30 cellular contexts compared by ENCODE assay signal in the genomic region with DNA sequence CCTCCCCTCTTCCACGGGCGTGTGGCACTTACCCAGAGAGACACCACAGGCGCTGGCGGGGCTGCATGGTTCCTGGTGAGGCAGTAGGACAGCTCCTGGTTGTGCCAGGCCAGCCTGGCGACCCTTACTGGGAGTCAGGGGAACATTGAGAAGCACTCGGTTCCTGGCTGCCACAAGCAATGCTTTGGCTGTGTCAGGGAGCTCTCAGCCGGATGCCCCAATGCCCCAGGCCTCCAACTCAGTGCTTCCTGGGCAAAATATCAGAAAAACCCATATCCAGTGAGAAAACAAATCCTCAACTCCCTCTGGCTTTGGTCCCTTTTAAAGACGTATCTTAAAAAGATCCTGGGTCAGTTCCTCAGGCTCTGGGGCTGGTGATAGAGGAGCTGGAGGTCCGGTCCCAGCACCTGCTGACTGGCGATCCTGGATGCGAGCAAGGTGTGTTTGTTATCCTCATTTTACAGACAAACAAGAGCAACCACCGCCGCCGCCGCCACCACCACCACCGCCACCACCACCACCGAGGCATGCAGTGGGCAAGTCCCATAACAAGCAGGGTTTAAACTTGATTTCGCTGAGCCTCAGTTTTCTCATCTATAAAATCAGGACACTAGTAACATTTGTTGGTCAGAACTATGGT. TPM values are rescaled to one million over a fixed set of nuclear protein-coding genes. Genes with fewer than 3 reads are reported as not detected.
DNase-seq lines count a peak whose midpoint lies in the region; ATAC-seq and TF ChIP-seq lines count a peak whose summit lies in the region.
"Had no signal": no experiment of that assay in that cellular context is flagged by ENCODE, and none has a peak within 500 bp of the region (broad histone marks: within the 10 kb centered on the region; RNA-seq: fewer than 3 reads in every experiment).

No MANE protein-coding gene starts in this region.

- no peaks in the 10 kb centered on the region for H3K36me3 ChIP-seq in mesendoderm (ENCODE audit: control insufficient read depth, insufficient read depth, low read length)
- H3K36me3 ChIP-seq in spleen: no peaks in the 10 kb centered on the region
- H3K36me3 ChIP-seq: BE2C had no signal

- H3K27me3 ChIP-seq in mesendoderm (ENCODE audit: insufficient read depth, low read length, poor library complexity) (peaks cover 78% of the 10 kb centered on the region), spleen (replicated peaks in 1 of 7) (peaks cover 12 to 100% (median 77%) of the 10 kb centered on the region in 7 donors)

- no peak overlapping the region for H3K56ac ChIP-seq in mesendoderm (ENCODE audit: low read length)

- no peak for TF ChIP-seq POLR2A in spleen (IDR thresholded peaks at IDR 0.05)

- DNase-seq in Right ventricle myocardium superior (peak; percentile 67), cardiac septum (ENCODE audit: low spot score) (no peak), left ventricle myocardium superior (peak; percentile 72), mesendoderm (no peak), spleen (peak; percentile 71), pons (ENCODE audit: low spot score) (no peak), DMS153 (lab: John Stamatoyannopoulos, UW) (no peak)
- DNase-seq: 8988T, ACHN, BE2C, DMS53, GM23248, HCEC 1CT, MM.1S, NCI-H1048, NCI-H1417, NCI-H1694 treated with DMSO at 0.1 percent for 48 hours, NCI-H2081, NCI-H2227 treated with DMSO at 0.1 percent for 48 hours, NCI-H526 treated with DMSO at 0.1 percent for 48 hours, RPMI8226, SHP77 treated with DMSO at 0.1 percent for 48 hours had no signal

- H3K79me2 ChIP-seq in mesendoderm (ENCODE audit: control insufficient read depth, insufficient read depth, low read length): no peaks in the 10 kb centered on the region

- H3K4me2 ChIP-seq in mesendoderm (ENCODE audit: low read length): no peak overlapping the region
- H3K4me2 ChIP-seq: KMS-11 had no signal

- H3K4me1 ChIP-seq in mesendoderm (ENCODE audit: control insufficient read depth, low read depth, low read length) (no peaks in the 10 kb centered on the region), spleen (peaks cover 3 to 58% (median 37%) of the 10 kb centered on the region in 6 donors)
- H3K4me1 ChIP-seq: BE2C had no signal

- no peak for TF ChIP-seq CTCF in spleen (IDR thresholded peaks at IDR 0.05 in 8 of 11, conservative IDR thresholded peaks at IDR 0.05 in 3 of 11)

- no peak overlapping the region for H3K4me3 ChIP-seq in mesendoderm (ENCODE audit: low read length)
- H3K4me3 ChIP-seq in spleen: peak overlapping the region in 6 of 8 donors; percentile 8 to 66 (median 36)
- H3K4me3 ChIP-seq: GM23248, SK-N-MC had no signal

- H2BK5ac ChIP-seq in mesendoderm (ENCODE audit: low read length): no peak overlapping the region

- no peak overlapping the region for H3K27ac ChIP-seq in mesendoderm (ENCODE audit: low read depth, low read length)
- H3K27ac ChIP-seq in spleen: peak overlapping the region; percentile 13 to 84 (median 74)
- H3K27ac ChIP-seq: GM23248, HL-60, KMS-11, SK-N-MC had no signal

- H3K18ac ChIP-seq in mesendoderm (ENCODE audit: low read length): no peak overlapping the region

- no peaks in the 10 kb centered on the region for H3K79me1 ChIP-seq in mesendoderm (ENCODE audit: low read length)

- no peak overlapping the region for H3K4ac ChIP-seq in mesendoderm (ENCODE audit: low read depth, low read length)

- intact Hi-C loops in Right ventricle myocardium superior (cut with DNase I): loop anchor here (2.0 to 10.0 kb wide), 2 partner anchors 50 to 66 kb away; no protein-coding TSS in a partner anchor
- intact Hi-C loops in cardiac septum (cut with DNase I): no loop called here
- intact Hi-C loops in left ventricle myocardium superior (cut with micrococcal nuclease): no loop called here
- intact Hi-C loops in spleen (cut with DNase I; ENCODE audit: low total_unique reads): no loop called here

- H3K23ac ChIP-seq in mesendoderm (ENCODE audit: low read length): peak overlapping the region; percentile 81

- H2BK120ac ChIP-seq in mesendoderm (ENCODE audit: low read depth, low read length): no peak overlapping the region

- H2BK15ac ChIP-seq in mesendoderm (replicated peaks; ENCODE audit: low read depth): no peak overlapping the region

- no peak for ATAC-seq in Right ventricle myocardium superior (ENCODE audit: poor library complexity)
- no peak for ATAC-seq in left ventricle myocardium superior
- no peak for ATAC-seq in HG02973 (IDR thresholded peaks at IDR 0.05; ENCODE audit: unreplicated experiment)

- no peak overlapping the region for H3K9ac ChIP-seq in mesendoderm (ENCODE audit: low read length)
- H3K9ac ChIP-seq: GM23248, KMS-11 had no signal

- no peak overlapping the region for H2AK5ac ChIP-seq in mesendoderm (ENCODE audit: low read length)

- no peak overlapping the region for H4K5ac ChIP-seq in mesendoderm (ENCODE audit: low read length)

- WGBS in mesendoderm (ENCODE audit: extremely low coverage, insufficient coverage, low lambda C conversion rate): no CpG with 5 or more reads among the region's 18 CpGs
- 26 to 41% (median 32%) methylated on average over 16 to 18 of the region's 18 CpGs for WGBS in spleen, 5 donors

- no peaks in the 10 kb centered on the region for H3K9me3 ChIP-seq in spleen
- H3K9me3 ChIP-seq: BE2C had no signal

- H4K8ac ChIP-seq in mesendoderm (ENCODE audit: low read depth, low read length): no peak overlapping the region

RNA-seq across cellular contexts. Expression of a gene that starts 4.1 kb away (rescaled TPM):
- total RNA-seq in Right ventricle myocardium superior: 260 TPM
- total RNA-seq in cardiac septum: 157 TPM
- total RNA-seq in left ventricle myocardium superior: 285 TPM
- 0.44 TPM for polyA plus RNA-seq in mesendoderm (2013, experiment 1 of 2)
- polyA plus RNA-seq in mesendoderm (2013, experiment 2 of 2): 0.32 TPM
- total RNA-seq in spleen: 10 to 100 TPM; 17.3 to 42.3 (median 28.9) TPM
- polyA plus RNA-seq in spleen: 10 to 100 TPM in 2 of 3 donors, 1 to 10 TPM in 1; 9.4 to 21.6 (median 13.9) TPM
- total RNA-seq: G401, GM23248, NCI-H460 had no signal
- polyA plus RNA-seq: CD14-positive monocyte, GM23248, IgD-negative memory B cell had no signal

Comparison
In these comparisons a context has a peak if more than half of its experiments do, and no peak if none do; other contexts are left out.
1. DNase-seq: peak in Right ventricle myocardium superior (single experiment), left ventricle myocardium superior (single experiment) and spleen (single experiment); none in cardiac septum (single experiment), mesendoderm (single experiment), pons (single experiment) and DMS153 (single experiment).